ENCODE assay signal across 10 cellular contexts in the genomic region with DNA sequence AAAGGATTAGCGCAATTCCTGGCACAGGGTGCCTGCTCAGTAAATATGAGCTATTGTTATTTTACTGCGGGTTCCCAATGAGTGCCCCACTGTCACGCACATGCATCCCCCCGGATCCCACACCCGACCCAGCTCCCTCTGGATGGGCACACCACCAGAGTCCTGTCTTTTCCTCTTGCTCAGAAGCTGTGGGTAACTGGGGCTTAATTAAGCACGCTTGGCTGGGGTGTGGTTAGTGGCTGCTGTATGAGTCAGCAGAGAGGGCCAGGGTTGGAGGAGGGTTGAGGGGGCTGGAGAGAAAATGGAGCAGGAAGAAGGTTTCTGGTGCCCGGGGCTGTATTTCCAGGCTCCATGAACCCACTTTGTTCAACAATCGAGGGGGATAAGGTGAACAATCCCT. TPM values are rescaled to one million over a fixed set of nuclear protein-coding genes. Genes with fewer than 3 reads are reported as not detected.
A peak's percentile ranks its signal among the peaks of the same experiment; 100 is the strongest.
DNase-seq lines count a peak whose midpoint lies in the region; ATAC-seq and TF ChIP-seq lines count a peak whose summit lies in the region.
"Had no signal": no experiment of that assay in that cellular context is flagged by ENCODE, and none has a peak within 500 bp of the region (broad histone marks: within the 10 kb centered on the region; RNA-seq: fewer than 3 reads in every experiment).

No MANE protein-coding gene starts in this region.

- H3K27ac ChIP-seq in SJCRH30 (no peak overlapping the region), foreskin keratinocyte (no peak overlapping the region), colonic mucosa (no peak overlapping the region)
- H3K27ac ChIP-seq: vagina had no signal

- TF ChIP-seq CTCF in BE2C (IDR thresholded peaks at IDR 0.05; ENCODE audit: low read depth, low read length): no peak
- no peak for TF ChIP-seq CTCF in HFF-Myc (IDR thresholded peaks at IDR 0.05; ENCODE audit: low read depth, low read length, missing control alignments)
- TF ChIP-seq CTCF in foreskin keratinocyte (conservative IDR thresholded peaks at IDR 0.05): no peak
- TF ChIP-seq CTCF in colonic mucosa (IDR thresholded peaks at IDR 0.05): no peak

- H3K9me3 ChIP-seq in BE2C (no peaks in the 10 kb centered on the region), SJCRH30 (replicated peaks) (no peaks in the 10 kb centered on the region), colonic mucosa (no peaks in the 10 kb centered on the region)
- H3K9me3 ChIP-seq: vagina had no signal

- H3K4me1 ChIP-seq in BE2C: peaks cover 11% of the 10 kb centered on the region
- peaks cover 3% of the 10 kb centered on the region for H3K4me1 ChIP-seq in SJCRH30
- no peaks in the 10 kb centered on the region for H3K4me1 ChIP-seq in foreskin keratinocyte
- no peaks in the 10 kb centered on the region for H3K4me1 ChIP-seq in colonic mucosa
- H3K4me1 ChIP-seq: vagina had no signal

- H3K36me3 ChIP-seq in BE2C: no peaks in the 10 kb centered on the region
- H3K36me3 ChIP-seq in SJCRH30: no peaks in the 10 kb centered on the region
- H3K36me3 ChIP-seq in colonic mucosa: no peaks in the 10 kb centered on the region
- H3K36me3 ChIP-seq: vagina had no signal

- intact Hi-C loops in colonic mucosa (cut with DNase I): no loop called here

- H3K9ac ChIP-seq in colonic mucosa (ENCODE audit: low read depth in 2 of 2, low read length in 2 of 2): no peak overlapping the region

- in situ Hi-C loops in KBM-7 (cut with MboI; ENCODE audit: low pct_unique_long_range_greater_than_20kb, low sequenced_read_pairs): no loop called here

- DNase-seq in BE2C (peak; percentile 54), HFF-Myc (ENCODE audit: extremely low read depth, low read depth) (peak; percentile 32), SJCRH30 (peak; percentile 55 to 61), foreskin keratinocyte (peak in 1 of 2 donors; percentile 45), colonic mucosa (no peak), KBM-7 (no peak)

- ATAC-seq in foreskin keratinocyte (peak; percentile 86), HG03457 (IDR thresholded peaks at IDR 0.05; ENCODE audit: unreplicated experiment) (no peak), GM18909 (IDR thresholded peaks at IDR 0.05; ENCODE audit: poor library complexity, unreplicated experiment) (no peak)
- ATAC-seq: Right ventricle myocardium inferior had no signal

- H3K4me3 ChIP-seq in BE2C (ENCODE audit: low read depth, low read length) (no peak overlapping the region), HFF-Myc (replicated peaks; ENCODE audit: low read depth, low read length) (no peak overlapping the region), SJCRH30 (no peak overlapping the region), colonic mucosa (no peak overlapping the region)
- H3K4me3 ChIP-seq: vagina had no signal

- H3K27me3 ChIP-seq in BE2C (no peaks in the 10 kb centered on the region), SJCRH30 (no peaks in the 10 kb centered on the region), foreskin keratinocyte (peaks cover 7% of the 10 kb centered on the region), colonic mucosa (no peaks in the 10 kb centered on the region)
- H3K27me3 ChIP-seq: vagina had no signal

RNA-seq across cellular contexts. Expression of gene NECTIN1, which starts 30.3 kb away (rescaled TPM):
- 167 TPM for polyA plus RNA-seq in BE2C (2012; ENCODE audit: insufficient read depth, insufficient read length, low read depth)
- 61.1 and 61.7 TPM in 2 replicates for total RNA-seq in SJCRH30 (2014; rRNA removed; shearing (Covaris generic))
- total RNA-seq in foreskin keratinocyte (45.0 and 49.6 TPM in 2 replicates), colonic mucosa (10 to 100 TPM; 53.0 to 59.9 TPM)
- 28.6 and 33.1 TPM in 2 replicates for polyA plus RNA-seq in foreskin keratinocyte

Comparison
In these comparisons a context has a peak if more than half of its experiments do, and no peak if none do; other contexts are left out.
1. DNase-seq: peak in BE2C (single experiment), HFF-Myc (single experiment) and SJCRH30 (2 of 2); none in colonic mucosa (single experiment) and KBM-7 (single experiment).